8 cellular contexts compared by ENCODE assay signal in genomic region chr2:69893684-69894481, GRCh38. TPM values are rescaled to one million over a fixed set of nuclear protein-coding genes. Genes with fewer than 3 reads are reported as not detected.
DNase-seq lines count a peak whose midpoint lies in the region; ATAC-seq, FAIRE-seq and TF ChIP-seq lines count a peak whose summit lies in the region.

SNRNP27 (plus strand) TSS chr2:69893956; CDS start chr2:69893985, 29 bp downstream.

- peak; percentile 69 for TF ChIP-seq POLR2A in GM12892 (IDR thresholded peaks at IDR 0.05; ENCODE audit: low read depth, low read length)

- DNase-seq in GM12892 (ENCODE audit: insufficient read length) (peak; percentile 64), NCI-H510A (lab: John Stamatoyannopoulos, UW) (peak; percentile 56), cerebellar cortex (ENCODE audit: low spot score) (peak; percentile 86), islet precursor cell (peak; percentile 79)
- peak; percentile 71 for DNase-seq in activated CD4-positive, alpha-beta T cell treated with anti-CD3 and anti-CD28 coated beads for 1 hour
- peak; percentile 77 for DNase-seq in stimulated activated CD4-positive, alpha-beta T cell treated with anti-CD3 and anti-CD28 coated beads, Interleukin-12 subunit alpha, Interleukin-12 subunit beta, amount 100 ng/mL, for 4 hours

- ATAC-seq in HG03064 (IDR thresholded peaks at IDR 0.05; ENCODE audit: low read depth, unreplicated experiment) = peak; percentile 46
- no peak for ATAC-seq in HG03521 (IDR thresholded peaks at IDR 0.05; ENCODE audit: unreplicated experiment)

- peak; percentile 77 for FAIRE-seq in GM12892 (lab: Jason Lieb, UNC)

RNA-seq across cellular contexts. Expression of gene SNRNP27, which starts in this region (rescaled TPM):
- polyA plus RNA-seq in GM12892 (2012; ENCODE audit: missing spikeins) = 34.0 TPM
